23 cellular contexts compared by ENCODE assay signal in genomic region chr3:24155291-24155690, GRCh38.
DNase-seq lines count a peak whose midpoint lies in the region; ATAC-seq, FAIRE-seq and TF ChIP-seq lines count a peak whose summit lies in the region.
"Had no signal": no experiment of that assay in that cellular context is flagged by ENCODE, and none has a peak within 500 bp of the region (broad histone marks: within the 10 kb centered on the region; RNA-seq: fewer than 3 reads in every experiment).

No MANE protein-coding gene starts in this region.

- ATAC-seq in A549, result no peak
- ATAC-seq in GM21529 (IDR thresholded peaks at IDR 0.05; ENCODE audit: unreplicated experiment), result no peak

- H3K36me3 Mint-ChIP-seq in Caco-2 (ENCODE audit: insufficient read depth, unreplicated experiment), result peaks cover 4% of the 10 kb centered on the region
- no peaks in the 10 kb centered on the region for H3K36me3 Mint-ChIP-seq in mesothelial cell of epicardium

- H4K20me1 ChIP-seq in mammary epithelial cell (ENCODE audit: insufficient read depth, low read length), result no peaks in the 10 kb centered on the region

- DNase-seq in A549 (ENCODE audit: low read depth in 1 of 2, low spot score in 1 of 2) (no peak), Caco-2 (no peak), RCC 7860 (ENCODE audit: low spot score) (peak; percentile 26), mesothelial cell of epicardium (ENCODE audit: low spot score in 2 of 2, unreplicated experiment in 2 of 2) (no peak), mammary epithelial cell (no peak), cardiac septum (ENCODE audit: low spot score) (no peak), activated gamma-delta T cell (lab: John Stamatoyannopoulos, UW) (no peak)
- DNase-seq: DMS53, GOT3, HCEC 1CT, MM.1S, NCI-H2029 treated with DMSO at 0.1 percent for 48 hours, NCI-H2227 treated with DMSO at 0.1 percent for 48 hours, NCI-H526 treated with DMSO at 0.1 percent for 48 hours, SHP77 had no signal

- CTCF ChIA-PET in A549 (lab: Yijun Ruan, JAX) (interaction anchor here (1.9 kb wide), 1 partner anchor 28 kb away, joined by 8 read pairs; no protein-coding TSS in a partner anchor), Caco-2 (lab: Charles Lee) (no interaction called here), mammary epithelial cell (lab: Charles Lee; ENCODE audit: low non-redundant PET) (no interaction called here)

- POLR2A ChIA-PET in A549 (lab: Yijun Ruan, JAX), result no interaction called here
- POLR2A ChIA-PET in Caco-2 (lab: Charles Lee), result no interaction called here

- H3K4me2 ChIP-seq in A549 (peak overlapping the region; percentile 61), mammary epithelial cell (ENCODE audit: insufficient read depth, low read depth, low read length) (no peak overlapping the region)
- H3K4me2 ChIP-seq: KMS-11 had no signal

- H2AFZ ChIP-seq in mammary epithelial cell (ENCODE audit: low read depth, low read length), result no peak overlapping the region

- H3K4me1 ChIP-seq in A549, result peaks cover 48% of the 10 kb centered on the region
- H3K4me1 ChIP-seq in Caco-2, result peaks cover 45% of the 10 kb centered on the region
- peaks cover 13% of the 10 kb centered on the region for H3K4me1 ChIP-seq in mammary epithelial cell (ENCODE audit: insufficient read depth, low read length)

- H3K4me3 Mint-ChIP-seq in Caco-2 (ENCODE audit: unreplicated experiment) (no peak overlapping the region), mesothelial cell of epicardium (no peak overlapping the region)
- H3K4me3 Mint-ChIP-seq: B cell, IgD-negative memory B cell had no signal

- H3K79me2 ChIP-seq in mammary epithelial cell (ENCODE audit: insufficient read depth, low read length), result no peaks in the 10 kb centered on the region

- FAIRE-seq in A549 (lab: Jason Lieb, UNC) (peak; percentile 59), RCC 7860 (lab: Jason Lieb, UNC) (peak; percentile 68)
- FAIRE-seq: GM18507 had no signal

- no peak overlapping the region for H3K4me3 ChIP-seq in A549
- no peak overlapping the region for H3K4me3 ChIP-seq in Caco-2 (ENCODE audit: low read depth, low read length)
- H3K4me3 ChIP-seq in mammary epithelial cell (replicated peaks in 1 of 3; ENCODE audit: insufficient read depth in 1 of 3, low read depth in 2 of 3, low read length in 3 of 3), result no peak overlapping the region

- in situ Hi-C loops in mammary epithelial cell (cut with MboI; ENCODE audit: low sequenced_read_pairs in 2 of 2), result no loop called here

- H3K36me3 ChIP-seq in Caco-2 (ENCODE audit: control insufficient read depth, insufficient read depth, low read length), result no peaks in the 10 kb centered on the region
- H3K36me3 ChIP-seq in mammary epithelial cell (ENCODE audit: insufficient read depth, low read length), result no peaks in the 10 kb centered on the region

- H3K9ac ChIP-seq in mammary epithelial cell (ENCODE audit: insufficient read depth, low read length), result no peak overlapping the region
- H3K9ac ChIP-seq: KMS-11 had no signal

- peak overlapping the region; percentile 25 for H3K27ac Mint-ChIP-seq in Caco-2 (ENCODE audit: unreplicated experiment)
- peak overlapping the region; percentile 17 for H3K27ac Mint-ChIP-seq in mesothelial cell of epicardium
- H3K27ac Mint-ChIP-seq: B cell, IgD-negative memory B cell had no signal

- intact Hi-C loops in Caco-2 (cut with micrococcal nuclease; ENCODE audit: unreplicated experiment) (no loop called here), mammary epithelial cell (cut with micrococcal nuclease) (no loop called here), cardiac septum (cut with DNase I) (no loop called here)

- no peaks in the 10 kb centered on the region for H3K27me3 Mint-ChIP-seq in Caco-2 (ENCODE audit: insufficient read depth, unreplicated experiment)
- H3K27me3 Mint-ChIP-seq in mesothelial cell of epicardium (ENCODE audit: low read depth), result peaks cover 3% of the 10 kb centered on the region

- H3K9me3 ChIP-seq in A549 (no peaks in the 10 kb centered on the region), Caco-2 (no peaks in the 10 kb centered on the region), mammary epithelial cell (replicated peaks; ENCODE audit: insufficient read depth, low read length) (no peaks in the 10 kb centered on the region)

- BruUV-seq in Caco-2 (replicated peaks; lab: Mats Ljungman, UMichigan) (no TSS peak), mammary epithelial cell (replicated peaks; lab: Mats Ljungman, UMichigan) (no TSS peak)

- H3K4me1 Mint-ChIP-seq in Caco-2 (ENCODE audit: low read depth, unreplicated experiment), result peaks cover 28% of the 10 kb centered on the region
- peaks cover 50% of the 10 kb centered on the region for H3K4me1 Mint-ChIP-seq in mesothelial cell of epicardium

- TF ChIP-seq CTCF in A549 (IDR thresholded peaks at IDR 0.05) (no peak), Caco-2 (IDR thresholded peaks at IDR 0.05; ENCODE audit: insufficient read depth in 1 of 2, low read depth in 1 of 2, low read length in 1 of 2, severe bottlenecking in 1 of 2, unreplicated experiment in 1 of 2) (no peak), mesothelial cell of epicardium (IDR thresholded peaks at IDR 0.05; ENCODE audit: unreplicated experiment) (no peak), mammary epithelial cell (conservative IDR thresholded peaks at IDR 0.05 in 1 of 2, IDR thresholded peaks at IDR 0.05 in 1 of 2; ENCODE audit: extremely low read depth in 1 of 2, insufficient read depth in 1 of 2, low read depth in 1 of 2, low read length in 2 of 2) (no peak)

- dilution Hi-C loops in mammary epithelial cell (cut with HindIII; ENCODE audit: low sequenced_read_pairs), result no loop called here

- TF ChIP-seq EP300 in A549 (IDR thresholded peaks at IDR 0.05), result no peak

- no peak for TF ChIP-seq RAD21 in A549 (conservative IDR thresholded peaks at IDR 0.05 in 1 of 2, IDR thresholded peaks at IDR 0.05 in 1 of 2)

- TF ChIP-seq POLR2A in A549 (IDR thresholded peaks at IDR 0.05; ENCODE audit: low read length), result no peak

- peak overlapping the region; percentile 52 to 84; a peak in 5 of 6 replicates for H3K27ac ChIP-seq in A549
- H3K27ac ChIP-seq in mammary epithelial cell (ENCODE audit: insufficient read depth, low read depth, low read length), result no peak overlapping the region
- H3K27ac ChIP-seq: C4-2B, HL-60, KMS-11, RWPE1 had no signal

- no peaks in the 10 kb centered on the region for H3K27me3 ChIP-seq in Caco-2 (replicated peaks; ENCODE audit: control insufficient read depth, insufficient read depth, low read length)
- no peaks in the 10 kb centered on the region for H3K27me3 ChIP-seq in mammary epithelial cell (ENCODE audit: insufficient read depth, low read length)

- H3K9me3 Mint-ChIP-seq in Caco-2 (ENCODE audit: unreplicated experiment), result peaks cover 10% of the 10 kb centered on the region
- H3K9me3 Mint-ChIP-seq in mesothelial cell of epicardium, result no peaks in the 10 kb centered on the region
- H3K9me3 Mint-ChIP-seq: IgD-negative memory B cell had no signal

TF ChIP-seq in A549, 52 proteins besides CTCF, POLR2A, EP300 and RAD21 (continues in another document):
- no peak for TF ChIP-seq CHD4 (IDR thresholded peaks at IDR 0.05; ENCODE audit: borderline replicate concordance)
- TF ChIP-seq TP53 (CRISPR knock-in tag; IDR thresholded peaks at IDR 0.05), result no peak
- no peak for TF ChIP-seq PBX3 (IDR thresholded peaks at IDR 0.05)
- TF ChIP-seq SREBF2 (IDR thresholded peaks at IDR 0.05), result no peak
- no peak for TF ChIP-seq CBX2 (IDR thresholded peaks at IDR 0.05; ENCODE audit: borderline replicate concordance, low read depth)
- TF ChIP-seq, protein P1, sequence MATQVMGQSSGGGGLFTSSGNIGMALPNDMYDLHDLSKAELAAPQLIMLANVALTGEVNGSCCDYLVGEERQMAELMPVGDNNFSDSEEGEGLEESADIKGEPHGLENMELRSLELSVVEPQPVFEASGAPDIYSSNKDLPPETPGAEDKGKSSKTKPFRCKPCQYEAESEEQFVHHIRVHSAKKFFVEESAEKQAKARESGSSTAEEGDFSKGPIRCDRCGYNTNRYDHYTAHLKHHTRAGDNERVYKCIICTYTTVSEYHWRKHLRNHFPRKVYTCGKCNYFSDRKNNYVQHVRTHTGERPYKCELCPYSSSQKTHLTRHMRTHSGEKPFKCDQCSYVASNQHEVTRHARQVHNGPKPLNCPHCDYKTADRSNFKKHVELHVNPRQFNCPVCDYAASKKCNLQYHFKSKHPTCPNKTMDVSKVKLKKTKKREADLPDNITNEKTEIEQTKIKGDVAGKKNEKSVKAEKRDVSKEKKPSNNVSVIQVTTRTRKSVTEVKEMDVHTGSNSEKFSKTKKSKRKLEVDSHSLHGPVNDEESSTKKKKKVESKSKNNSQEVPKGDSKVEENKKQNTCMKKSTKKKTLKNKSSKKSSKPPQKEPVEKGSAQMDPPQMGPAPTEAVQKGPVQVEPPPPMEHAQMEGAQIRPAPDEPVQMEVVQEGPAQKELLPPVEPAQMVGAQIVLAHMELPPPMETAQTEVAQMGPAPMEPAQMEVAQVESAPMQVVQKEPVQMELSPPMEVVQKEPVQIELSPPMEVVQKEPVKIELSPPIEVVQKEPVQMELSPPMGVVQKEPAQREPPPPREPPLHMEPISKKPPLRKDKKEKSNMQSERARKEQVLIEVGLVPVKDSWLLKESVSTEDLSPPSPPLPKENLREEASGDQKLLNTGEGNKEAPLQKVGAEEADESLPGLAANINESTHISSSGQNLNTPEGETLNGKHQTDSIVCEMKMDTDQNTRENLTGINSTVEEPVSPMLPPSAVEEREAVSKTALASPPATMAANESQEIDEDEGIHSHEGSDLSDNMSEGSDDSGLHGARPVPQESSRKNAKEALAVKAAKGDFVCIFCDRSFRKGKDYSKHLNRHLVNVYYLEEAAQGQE (IDR thresholded peaks at IDR 0.05), result no peak
- TF ChIP-seq FOSL2 (IDR thresholded peaks at IDR 0.05), result no peak
- no peak for TF ChIP-seq FOSL2 (CRISPR knock-in tag; IDR thresholded peaks at IDR 0.05)
- no peak for TF ChIP-seq ZSCAN20 (CRISPR knock-in tag; IDR thresholded peaks at IDR 0.05)
- no peak for TF ChIP-seq HEYL (CRISPR knock-in tag; IDR thresholded peaks at IDR 0.05)
- no peak for TF ChIP-seq NPAS2 (CRISPR knock-in tag; IDR thresholded peaks at IDR 0.05; ENCODE audit: borderline replicate concordance)
- TF ChIP-seq JUNB (IDR thresholded peaks at IDR 0.05), result no peak
- TF ChIP-seq EHF (CRISPR knock-in tag; IDR thresholded peaks at IDR 0.05), result no peak
- no peak for TF ChIP-seq ESRRA (IDR thresholded peaks at IDR 0.05; ENCODE audit: borderline replicate concordance, low read length)
